12 cellular contexts compared by ENCODE assay signal in genomic region chr9:78280982-78281668, GRCh38. TPM values are rescaled to one million over a fixed set of nuclear protein-coding genes. Genes with fewer than 3 reads are reported as not detected.
DNase-seq lines count a peak whose midpoint lies in the region; ATAC-seq and TF ChIP-seq lines count a peak whose summit lies in the region.
"Had no signal": no experiment of that assay in that cellular context is flagged by ENCODE, and none has a peak within 500 bp of the region (broad histone marks: within the 10 kb centered on the region; RNA-seq: fewer than 3 reads in every experiment).

No MANE protein-coding gene starts in this region.

- H3K27me3 ChIP-seq in breast epithelium: no peaks in the 10 kb centered on the region
- H3K27me3 ChIP-seq in esophagus muscularis mucosa: no peaks in the 10 kb centered on the region
- H3K27me3 ChIP-seq in GM23338 (ENCODE audit: insufficient read depth): no peaks in the 10 kb centered on the region

- ATAC-seq in GM18519 (IDR thresholded peaks at IDR 0.05; ENCODE audit: low FRiP score, unreplicated experiment) (no peak), GM23338 (no peak)

- no peak overlapping the region for H3K4me2 ChIP-seq in GM23338

- no peak for TF ChIP-seq POLR2A in breast epithelium (IDR thresholded peaks at IDR 0.05)
- TF ChIP-seq POLR2A in esophagus muscularis mucosa (IDR thresholded peaks at IDR 0.05; ENCODE audit: low read depth): no peak

- no peaks in the 10 kb centered on the region for H3K9me2 ChIP-seq in GM23338 (ENCODE audit: insufficient read depth)

- H3K4me1 Mint-ChIP-seq in MCF 10A (ENCODE audit: insufficient read depth, unreplicated experiment): peaks cover 20% of the 10 kb centered on the region
- H3K4me1 Mint-ChIP-seq in GM23338: peaks cover 3% of the 10 kb centered on the region; the same call in 1 of the 3 replicates
- H3K4me1 Mint-ChIP-seq: IgD-negative memory B cell, neural crest cell had no signal

- no peak overlapping the region for H3K4me3 ChIP-seq in breast epithelium
- H3K4me3 ChIP-seq in fibroblast of the aortic adventitia (ENCODE audit: low read depth, low read length): no peak overlapping the region
- no peak overlapping the region for H3K4me3 ChIP-seq in esophagus muscularis mucosa
- no peak overlapping the region for H3K4me3 ChIP-seq in GM23338

- H3K36me3 Mint-ChIP-seq in MCF 10A (ENCODE audit: insufficient read depth, unreplicated experiment) (no peaks in the 10 kb centered on the region), GM23338 (ENCODE audit: low read depth) (peaks cover 2% of the 10 kb centered on the region; the same call in 1 of the 3 replicates)
- H3K36me3 Mint-ChIP-seq: IgD-negative memory B cell had no signal

- H2AFZ ChIP-seq in GM23338: no peak overlapping the region

- H3K9me3 ChIP-seq in breast epithelium (no peaks in the 10 kb centered on the region), esophagus muscularis mucosa (no peaks in the 10 kb centered on the region)

- H3K4me3 Mint-ChIP-seq in MCF 10A (ENCODE audit: unreplicated experiment) (no peak overlapping the region), GM23338 (no peak overlapping the region)
- H3K4me3 Mint-ChIP-seq: IgD-negative memory B cell, neural crest cell had no signal

- H3K27ac ChIP-seq in breast epithelium (no peak overlapping the region), esophagus muscularis mucosa (replicated peaks in 1 of 4) (peak overlapping the region in 2 of 4 donors; percentile 24 to 37), GM23338 (ENCODE audit: low read depth) (no peak overlapping the region)

- CTCF ChIA-PET in MCF 10A (lab: Yijun Ruan, JAX): interaction anchor here (0.6 to 1.9 kb wide), 3 partner anchors 17 to 1186 kb away, joined by 3 to 6 read pairs (median 4); no protein-coding TSS in a partner anchor

- H3K9me3 Mint-ChIP-seq in MCF 10A (ENCODE audit: unreplicated experiment) (no peaks in the 10 kb centered on the region), GM23338 (no peaks in the 10 kb centered on the region; the same call in 1 of the 3 replicates)
- H3K9me3 Mint-ChIP-seq: IgD-negative memory B cell had no signal

- H4K20me1 ChIP-seq in GM23338 (replicated peaks; ENCODE audit: insufficient read depth): no peaks in the 10 kb centered on the region

- peak; percentile 62 for DNase-seq in MCF 10A (ENCODE audit: unreplicated experiment)
- DNase-seq in breast epithelium (ENCODE audit: low spot score in 2 of 2): no peak
- DNase-seq in fibroblast of the aortic adventitia (ENCODE audit: low read depth): peak; percentile 96
- peak; percentile 58 for DNase-seq in mucosa of gallbladder (ENCODE audit: low spot score)
- DNase-seq in esophagus muscularis mucosa (ENCODE audit: extremely low spot score): no peak
- DNase-seq in kidney glomerular epithelial cell (lab: John Stamatoyannopoulos, UW): no peak
- no peak for DNase-seq in GM23338 (ENCODE audit: low spot score)
- DNase-seq: activated CD4-positive, alpha-beta T cell treated with anti-CD3 and anti-CD28 coated beads, Interleukin-2, amount 50 U/mL, for 4 hours; stimulated activated CD8-positive, alpha-beta memory T cell treated with anti-CD3 and anti-CD28 coated beads, Interleukin-4, amount 100 ng/mL, for 48 hours had no signal

- TF ChIP-seq CTCF in MCF 10A (IDR thresholded peaks at IDR 0.05; ENCODE audit: unreplicated experiment) (no peak), breast epithelium (IDR thresholded peaks at IDR 0.05) (no peak), fibroblast of the aortic adventitia (IDR thresholded peaks at IDR 0.05; ENCODE audit: insufficient read depth, low read length) (no peak), esophagus muscularis mucosa (IDR thresholded peaks at IDR 0.05) (no peak), GM23338 (conservative IDR thresholded peaks at IDR 0.05; ENCODE audit: low read depth in 2 of 2) (no peak)

- H3K27me3 Mint-ChIP-seq in MCF 10A (ENCODE audit: insufficient read depth, unreplicated experiment) (no peaks in the 10 kb centered on the region), GM23338 (ENCODE audit: insufficient read depth, low read depth, poor library complexity) (no peaks in the 10 kb centered on the region)
- H3K27me3 Mint-ChIP-seq: IgD-negative memory B cell had no signal

- H3F3A ChIP-seq in GM23338 (replicated peaks; ENCODE audit: low read depth): no peaks in the 10 kb centered on the region

- TF ChIP-seq EP300 in esophagus muscularis mucosa (IDR thresholded peaks at IDR 0.05): no peak

- H3K27ac Mint-ChIP-seq in MCF 10A (ENCODE audit: low read depth, unreplicated experiment) (peak overlapping the region; percentile 49), GM23338 (no peak overlapping the region)
- H3K27ac Mint-ChIP-seq: IgD-negative memory B cell had no signal

- H3K36me3 ChIP-seq in breast epithelium: no peaks in the 10 kb centered on the region
- no peaks in the 10 kb centered on the region for H3K36me3 ChIP-seq in esophagus muscularis mucosa
- no peaks in the 10 kb centered on the region for H3K36me3 ChIP-seq in GM23338 (ENCODE audit: insufficient read depth)

- BruUV-seq in MCF 10A (replicated peaks; lab: Mats Ljungman, UMichigan): no TSS peak

- POLR2A ChIA-PET in MCF 10A (lab: Yijun Ruan, JAX): interaction anchor here (1.0 to 2.3 kb wide), 3 partner anchors 9 to 16 kb away, joined by 4 to 15 read pairs (median 5); partner anchors contain the start of gene PSAT1

- WGBS in esophagus muscularis mucosa: 30% methylated on average over 3 of the region's 3 CpGs

- intact Hi-C loops in MCF 10A (cut with micrococcal nuclease): no loop called here
- intact Hi-C loops in breast epithelium (cut with DNase I; ENCODE audit: low total_unique reads): no loop called here
- intact Hi-C loops in esophagus muscularis mucosa (cut with DNase I): no loop called here

- H3K4me1 ChIP-seq in breast epithelium (peaks cover 0 to 5% of the 10 kb centered on the region in 2 donors), esophagus muscularis mucosa (peaks cover 10 to 30% (median 27%) of the 10 kb centered on the region in 4 donors), GM23338 (ENCODE audit: insufficient read depth) (no peaks in the 10 kb centered on the region)

- no peaks in the 10 kb centered on the region for H3K79me2 ChIP-seq in GM23338 (replicated peaks; ENCODE audit: insufficient read depth)

TF ChIP-seq in GM23338, 12 proteins besides CTCF, POLR2A, EP300 and RAD21 (continues in another document):
- TF ChIP-seq ETS1 (IDR thresholded peaks at IDR 0.05): no peak
- TF ChIP-seq POLR2AphosphoS5 (IDR thresholded peaks at IDR 0.05; ENCODE audit: low read depth): no peak
- TF ChIP-seq CREB1 (CRISPR knock-in tag; IDR thresholded peaks at IDR 0.05; ENCODE audit: low read depth): no peak
- TF ChIP-seq NANOG (IDR thresholded peaks at IDR 0.05; ENCODE audit: borderline replicate concordance): no peak
- no peak for TF ChIP-seq ZNF114 (CRISPR knock-in tag; IDR thresholded peaks at IDR 0.05)
- no peak for TF ChIP-seq REST (IDR thresholded peaks at IDR 0.05; ENCODE audit: unreplicated experiment)

RNA-seq across cellular contexts. Expression of gene PSAT1, which starts 15.8 kb away (rescaled TPM):
- total RNA-seq in MCF 10A (2022) (263 and 326 TPM in 2 replicates), breast epithelium (1 to 10 TPM in 2 of 3 donors, under 1 TPM in 1; 0.48 to 7.6 (median 2.3) TPM), fibroblast of the aortic adventitia (ENCODE audit: low replicate concordance) (32.0 and 308 TPM in 2 replicates), mucosa of gallbladder (2.4 TPM), esophagus muscularis mucosa (1 to 10 TPM; 1.7 to 4.6 (median 2.5) TPM)
- total RNA-seq in GM23338 (2014; rRNA removed; shearing (Covaris generic)): 486 and 511 TPM in 2 replicates
- 386 and 414 TPM in 2 replicates for polyA plus RNA-seq in GM23338 (2016; fragmentation: Nextera tagmentation; extraction: Ambion mirVana)

RNA-seq across cellular contexts. Expression of gene CEP78, which starts 45.2 kb away (rescaled TPM):
- total RNA-seq in MCF 10A (2022): 13.7 and 17.8 TPM in 2 replicates
- total RNA-seq in breast epithelium: 10 to 100 TPM in 2 of 3 donors, 1 to 10 TPM in 1; 8.8 to 22.1 (median 16.4) TPM
- total RNA-seq in fibroblast of the aortic adventitia (ENCODE audit: low replicate concordance): 11.5 and 24.1 TPM in 2 replicates
- total RNA-seq in mucosa of gallbladder: 13.7 TPM
- 10 to 100 TPM in 2 of 4 donors, 1 to 10 TPM in 2; 6.8 to 12.9 (median 9.4) TPM for total RNA-seq in esophagus muscularis mucosa
- 46.6 and 48.3 TPM in 2 replicates for total RNA-seq in GM23338 (2014; rRNA removed; shearing (Covaris generic))
- polyA plus RNA-seq in GM23338 (2016; fragmentation: Nextera tagmentation; extraction: Ambion mirVana): 18.7 and 19.9 TPM in 2 replicates

Comparison
In these comparisons a context has a peak if more than half of its experiments do, and no peak if none do; other contexts are left out.
1. DNase-seq: peak in MCF 10A (single experiment), fibroblast of the aortic adventitia (single experiment) and mucosa of gallbladder (single experiment); none in breast epithelium (0 of 2), esophagus muscularis mucosa (single experiment), kidney glomerular epithelial cell (single experiment) and GM23338 (single experiment).